In genomic region chr19:2096543-2097329, GRCh38 we compare ENCODE assay signal across 8 cellular contexts. TPM values are rescaled to one million over a fixed set of nuclear protein-coding genes. Genes with fewer than 3 reads are reported as not detected.
A peak's percentile ranks its signal among the peaks of the same experiment; 100 is the strongest.
DNase-seq lines count a peak whose midpoint lies in the region; ATAC-seq, FAIRE-seq and TF ChIP-seq lines count a peak whose summit lies in the region.

TSS of gene IZUMO4 (plus strand) at chr19:2096915. CDS start at chr19:2096946, 31 bp downstream.

- H3K56ac ChIP-seq in H1 (replicated peaks; ENCODE audit: insufficient read length, low read depth, low read length) (no peak within 1 kb of the TSS), mesendoderm (ENCODE audit: low read length) (peak within 1 kb of the TSS; percentile 85)

- no peak within 1 kb of the TSS for H2BK15ac ChIP-seq in H1 (ENCODE audit: low read length)
- H2BK15ac ChIP-seq in mesendoderm (replicated peaks; ENCODE audit: low read depth): no peak within 1 kb of the TSS

- H3K4me3 ChIP-seq in H1 (ENCODE audit: extremely low read depth in 1 of 4, insufficient read depth in 2 of 4, low read depth in 3 of 4, low read length in 4 of 4) (peak within 1 kb of the TSS; percentile 42 to 85 (median 51)), mesendoderm (ENCODE audit: low read length) (peak within 1 kb of the TSS; percentile 56)

- H3K4ac ChIP-seq in H1 (replicated peaks; ENCODE audit: insufficient read length, low read depth, low read length) (no peak within 1 kb of the TSS), mesendoderm (ENCODE audit: low read depth, low read length) (no peak within 1 kb of the TSS)

- ATAC-seq in GM21381 (IDR thresholded peaks at IDR 0.05; ENCODE audit: unreplicated experiment): peak; percentile 62
- peak; percentile 88 for ATAC-seq in activated CD8-positive, alpha-beta memory T cell treated with anti-CD3 and anti-CD28 coated beads, Interleukin-2, amount 10 ng/mL, durations not matched to agents 7 days and 5 days

- WGBS in H1 (ENCODE audit: extremely low coverage in 1 of 2, insufficient coverage in 1 of 2, insufficient read length in 1 of 2, insufficient replicate concordance in 2 of 2, low coverage in 1 of 2, low lambda C conversion rate in 2 of 2, missing lambda C conversion rate in 1 of 2), 2 experiments: 12% methylated on average over 31 of the region's 71 CpGs; no CpG with 5 or more reads in 1 of the 2 experiments
- WGBS in mesendoderm (ENCODE audit: extremely low coverage, insufficient coverage, low lambda C conversion rate): no CpG with 5 or more reads among the region's 71 CpGs

- no peak within 1 kb of the TSS for H4K91ac ChIP-seq in H1 (replicated peaks; ENCODE audit: insufficient read length, low read length)

- peaks cover 27% of the 10 kb centered on the region for H3K36me3 Mint-ChIP-seq in activated CD8-positive, alpha-beta memory T cell treated with anti-CD3 and anti-CD28 coated beads, Interleukin-2, amount 10 ng/mL, durations not matched to agents 7 days and 5 days

- TF ChIP-seq EP300 in H1 (IDR thresholded peaks at IDR 0.05; ENCODE audit: borderline replicate concordance in 1 of 2, low read depth in 2 of 2, low read length in 2 of 2): no peak

- FAIRE-seq in HTR-8/SVneo (lab: Jason Lieb, UNC) (peak; percentile 96), H1 (lab: Jason Lieb, UNC) (no peak)

- no peak within 1 kb of the TSS for H2AK5ac ChIP-seq in H1 (ENCODE audit: low read depth, low read length)
- H2AK5ac ChIP-seq in mesendoderm (ENCODE audit: low read length): no peak within 1 kb of the TSS

- TF ChIP-seq RAD21 in H1 (IDR thresholded peaks at IDR 0.05 in 1 of 2, conservative IDR thresholded peaks at IDR 0.05 in 1 of 2; ENCODE audit: low read depth in 2 of 2, low read length in 2 of 2): peak; percentile 29 to 32; a peak in 2 of 4 replicates

- H4K5ac ChIP-seq in H1 (ENCODE audit: insufficient read length, low read depth, low read length) (peak within 1 kb of the TSS; percentile 58), mesendoderm (ENCODE audit: low read length) (no peak within 1 kb of the TSS)

- DNase-seq in COR-L47 (lab: John Stamatoyannopoulos, UW): peak; percentile 99
- DNase-seq in HTR-8/SVneo (ENCODE audit: insufficient read length, low spot score): peak; percentile 94
- DNase-seq in NOMO-1 (lab: John Stamatoyannopoulos, UW; ENCODE audit: unreplicated experiment in 2 of 2): peak; percentile 98
- peak; percentile 100 for DNase-seq in activated CD8-positive, alpha-beta memory T cell treated with anti-CD3 and anti-CD28 coated beads, Interleukin-2, amount 10 ng/mL, durations not matched to agents 7 days and 5 days
- peak; percentile 94 to 99 for DNase-seq in H1 (ENCODE audit: low read depth in 1 of 2, low spot score in 2 of 2)
- peak; percentile 97 for DNase-seq in mesendoderm
- peak; percentile 100 for DNase-seq in stimulated activated CD8-positive, alpha-beta memory T cell treated with anti-CD3 and anti-CD28 coated beads, Interleukin-15, amount 100 ng/mL, for 1 hour (ENCODE audit: low read depth)

- H3K27ac ChIP-seq in H1 (ENCODE audit: low read depth, low read length) (no peak within 1 kb of the TSS; the same call in 1 of the 2 replicates), mesendoderm (ENCODE audit: low read depth, low read length) (peak within 1 kb of the TSS; percentile 90)

- peaks cover 6% of the 10 kb centered on the region; the same call in 1 of the 2 replicates for H3K23me2 ChIP-seq in H1 (ENCODE audit: low read depth, low read length)

- H2AFZ ChIP-seq in H1 (ENCODE audit: low read length): peak within 1 kb of the TSS; percentile 82; the same call in 1 of the 2 replicates

- peak within 1 kb of the TSS; percentile 96 for H3K4me3 Mint-ChIP-seq in activated CD8-positive, alpha-beta memory T cell treated with anti-CD3 and anti-CD28 coated beads, Interleukin-2, amount 10 ng/mL, durations not matched to agents 7 days and 5 days

- H4K20me1 ChIP-seq in H1 (replicated peaks in 1 of 2; ENCODE audit: control insufficient read depth in 1 of 2, insufficient read depth in 2 of 2, low read length in 2 of 2): peaks cover 8 to 16% of the 10 kb centered on the region in 2 experiments

- no peaks in the 10 kb centered on the region for H3K79me2 ChIP-seq in H1 (ENCODE audit: control insufficient read depth in 1 of 2, insufficient read depth in 2 of 2, low read length in 2 of 2)
- no peaks in the 10 kb centered on the region for H3K79me2 ChIP-seq in mesendoderm (ENCODE audit: control insufficient read depth, insufficient read depth, low read length)

- peaks cover 32% of the 10 kb centered on the region for H3K4me1 Mint-ChIP-seq in activated CD8-positive, alpha-beta memory T cell treated with anti-CD3 and anti-CD28 coated beads, Interleukin-2, amount 10 ng/mL, durations not matched to agents 7 days and 5 days

- TF ChIP-seq CTCF in H1 (IDR thresholded peaks at IDR 0.05; ENCODE audit: control extremely low read depth in 1 of 3, insufficient read depth in 1 of 3, low read depth in 1 of 3, low read length in 3 of 3): peak; percentile 24 to 53 (median 39); a peak in 2 of 4 replicates

- H3K23ac ChIP-seq in H1 (ENCODE audit: insufficient read length): no peak within 1 kb of the TSS
- H3K23ac ChIP-seq in mesendoderm (ENCODE audit: low read length): no peak within 1 kb of the TSS

- H3K27me3 ChIP-seq in H1 (replicated peaks in 1 of 4; ENCODE audit: control insufficient read depth in 3 of 4, extremely low read depth in 1 of 4, insufficient read depth in 3 of 4, low read length in 3 of 4) (no peaks in the 10 kb centered on the region), mesendoderm (ENCODE audit: insufficient read depth, low read length, poor library complexity) (no peaks in the 10 kb centered on the region)

- peak within 1 kb of the TSS; percentile 91 for H4K8ac ChIP-seq in H1 (ENCODE audit: extremely low read depth, insufficient read depth, low read length)
- no peak within 1 kb of the TSS for H4K8ac ChIP-seq in mesendoderm (ENCODE audit: low read depth, low read length)

- H3K4me2 ChIP-seq in H1 (ENCODE audit: insufficient read depth in 1 of 2, low read depth in 2 of 2, low read length in 2 of 2): peak within 1 kb of the TSS; percentile 53 to 95
- H3K4me2 ChIP-seq in mesendoderm (ENCODE audit: low read length): peak within 1 kb of the TSS; percentile 66

- H3K4me1 ChIP-seq in H1 (replicated peaks in 1 of 4; ENCODE audit: control insufficient read depth in 3 of 4, insufficient read depth in 4 of 4, low read length in 3 of 4) (peaks cover 0 to 3% (median 1%) of the 10 kb centered on the region in 4 experiments; a peak in 4 of 7 replicates), mesendoderm (ENCODE audit: control insufficient read depth, low read depth, low read length) (no peaks in the 10 kb centered on the region)

- peak within 1 kb of the TSS; percentile 90 for H3K27ac Mint-ChIP-seq in activated CD8-positive, alpha-beta memory T cell treated with anti-CD3 and anti-CD28 coated beads, Interleukin-2, amount 10 ng/mL, durations not matched to agents 7 days and 5 days

- H3K14ac ChIP-seq in H1 (ENCODE audit: insufficient read length): no peak within 1 kb of the TSS

- no peaks in the 10 kb centered on the region for H3K27me3 Mint-ChIP-seq in activated CD8-positive, alpha-beta memory T cell treated with anti-CD3 and anti-CD28 coated beads, Interleukin-2, amount 10 ng/mL, durations not matched to agents 7 days and 5 days

- no peaks in the 10 kb centered on the region for H3K79me1 ChIP-seq in H1 (ENCODE audit: low read depth, low read length)
- peaks cover 2% of the 10 kb centered on the region for H3K79me1 ChIP-seq in mesendoderm (ENCODE audit: low read length)

- H3K36me3 ChIP-seq in H1 (ENCODE audit: control insufficient read depth in 2 of 4, insufficient read depth in 4 of 4, low read length in 3 of 4) (peaks cover 8 to 19% (median 16%) of the 10 kb centered on the region in 4 experiments), mesendoderm (ENCODE audit: control insufficient read depth, insufficient read depth, low read length) (peaks cover 6% of the 10 kb centered on the region)

- H3K18ac ChIP-seq in H1 (ENCODE audit: extremely low read depth, low read length) (peak within 1 kb of the TSS; percentile 78), mesendoderm (ENCODE audit: low read length) (no peak within 1 kb of the TSS)

- H2BK120ac ChIP-seq in H1 (replicated peaks; ENCODE audit: low read depth, low read length) (no peak within 1 kb of the TSS), mesendoderm (ENCODE audit: low read depth, low read length) (no peak within 1 kb of the TSS)

- no peaks in the 10 kb centered on the region for H3K9me3 ChIP-seq in H1 (ENCODE audit: insufficient read depth in 2 of 2, low read depth in 1 of 2, low read length in 1 of 2)

- no peaks in the 10 kb centered on the region for H3K9me3 Mint-ChIP-seq in activated CD8-positive, alpha-beta memory T cell treated with anti-CD3 and anti-CD28 coated beads, Interleukin-2, amount 10 ng/mL, durations not matched to agents 7 days and 5 days (ENCODE audit: low read depth)

- H2BK5ac ChIP-seq in H1 (ENCODE audit: low read depth, low read length): no peak within 1 kb of the TSS
- H2BK5ac ChIP-seq in mesendoderm (ENCODE audit: low read length): no peak within 1 kb of the TSS

- POLR2A ChIA-PET in H1 (lab: Charles Lee; ENCODE audit: partially characterized antibody): interaction anchor here (0.6 to 1.4 kb wide), 3 partner anchors 45 to 268 kb away, joined by 3 to 5 read pairs (median 4); partner anchors contain the start of gene MKNK2

- H2BK12ac ChIP-seq in H1 (ENCODE audit: low read depth, low read length): no peak within 1 kb of the TSS

- no peak within 1 kb of the TSS for H2BK20ac ChIP-seq in H1 (ENCODE audit: low read length)

- peak within 1 kb of the TSS in 3 of 4 experiments; percentile 25 to 74 (median 28); a peak in 3 of 7 replicates for H3K9ac ChIP-seq in H1 (replicated peaks in 1 of 4; ENCODE audit: extremely low read depth in 1 of 4, low read depth in 3 of 4, low read length in 3 of 4)
- H3K9ac ChIP-seq in mesendoderm (ENCODE audit: low read length): peak within 1 kb of the TSS; percentile 66

- no peak for TF ChIP-seq POLR2A in H1 (IDR thresholded peaks at IDR 0.05; ENCODE audit: control extremely low read depth in 1 of 2, low read depth in 2 of 2, low read length in 2 of 2)

- CTCF ChIA-PET in activated CD8-positive, alpha-beta memory T cell treated with anti-CD3 and anti-CD28 coated beads, Interleukin-2, amount 10 ng/mL, durations not matched to agents 7 days and 5 days (lab: Charles Lee): interaction anchor here (0.7 to 4.8 kb wide), 9 partner anchors 9 to 167 kb away, joined by 3 to 50 read pairs (median 4); no protein-coding TSS in a partner anchor
- CTCF ChIA-PET in H1 (lab: Charles Lee; ENCODE audit: partially characterized antibody): interaction anchor here (0.7 to 2.0 kb wide), 7 partner anchors 14 to 93 kb away, joined by 3 to 8 read pairs (median 4); no protein-coding TSS in a partner anchor

RNA-seq across cellular contexts. Expression of gene IZUMO4, which starts in this region (rescaled TPM):
- total RNA-seq in activated CD8-positive, alpha-beta memory T cell treated with anti-CD3 and anti-CD28 coated beads, Interleukin-2, amount 10 ng/mL, durations not matched to agents 7 days and 5 days: 10 to 100 TPM in 1 of 2 experiments, 1 to 10 TPM in 1; 7.2 to 10.1 TPM
- total RNA-seq in H1 (2021; fragmentation: NEBNext Ultra II Directional; extraction: Animal tissue kit (Norgen Biotek cat#: 25700)): 1.3 and 1.8 TPM in 2 replicates
- 1.9 and 2.3 TPM in 2 replicates for polyA plus RNA-seq in H1 (2011; rRNA removed)
- polyA plus RNA-seq in H1 (2011; cell fraction: cytosol; rRNA removed): 2.3 TPM
- polyA plus RNA-seq in H1 (2011; cell fraction: nucleus; rRNA removed): 12.4 TPM
- polyA plus RNA-seq in H1 (2012, experiment 1 of 2): 0.54 to 2.7 TPM (median 2.0 TPM) in 4 replicates
- 1.1 TPM for polyA plus RNA-seq in H1 (2012, experiment 2 of 2)
- 0.95 TPM for polyA plus RNA-seq in H1 (2013, experiment 1 of 2)
- polyA plus RNA-seq in H1 (2013, experiment 2 of 2): 0.75 TPM
- polyA minus RNA-seq in H1 (2011; rRNA and poly(A)+ RNA removed): 0.47 TPM in 1 of 2 replicates, not detected in the other
- polyA minus RNA-seq in H1 (2011; cell fraction: cytosol; rRNA and poly(A)+ RNA removed): 1.5 TPM
- 2.4 TPM for polyA minus RNA-seq in H1 (2011; cell fraction: nucleus; rRNA and poly(A)+ RNA removed)
- polyA plus RNA-seq in mesendoderm (2013, experiment 1 of 2): 0.48 TPM
- 0.36 TPM for polyA plus RNA-seq in mesendoderm (2013, experiment 2 of 2)
